8 cellular contexts compared by ENCODE assay signal in genomic region chr11:2379471-2380174, GRCh38. TPM values are rescaled to one million over a fixed set of nuclear protein-coding genes. Genes with fewer than 3 reads are reported as not detected.
A peak's percentile ranks its signal among the peaks of the same experiment; 100 is the strongest.
DNase-seq lines count a peak whose midpoint lies in the region; ATAC-seq and TF ChIP-seq lines count a peak whose summit lies in the region.

No MANE protein-coding gene starts in this region.

- H3K27me3 Mint-ChIP-seq in H9 (ENCODE audit: low read depth), result peaks cover 4% of the 10 kb centered on the region

- no peak overlapping the region for H2BK120ac ChIP-seq in H9 (ENCODE audit: low read depth, low read length, poor library complexity, severe bottlenecking)

- DNase-seq in H9 (no peak), ascending aorta (ENCODE audit: low spot score in 2 of 2) (no peak), hepatocyte (ENCODE audit: low spot score) (no peak)
- no peak for DNase-seq in stimulated activated effector memory CD8-positive, alpha-beta T cell treated with anti-CD3 and anti-CD28 coated beads, Interleukin-12 subunit alpha, Interleukin-12 subunit beta, amount 100 ng/mL, for 72 hours (ENCODE audit: low spot score in 2 of 2)

- H3K4me2 ChIP-seq in H9 (ENCODE audit: insufficient read depth, insufficient read length, low read length), result no peak overlapping the region
- peak overlapping the region; percentile 95 for H3K4me2 ChIP-seq in hepatocyte

- TF ChIP-seq CTCF in H9 (conservative IDR thresholded peaks at IDR 0.05) (no peak), ascending aorta (IDR thresholded peaks at IDR 0.05) (no peak), hepatocyte (IDR thresholded peaks at IDR 0.05; ENCODE audit: poor library complexity) (no peak)

- no peak overlapping the region for H3K18ac ChIP-seq in H9 (ENCODE audit: insufficient read length, low read depth, low read length)

- H4K5ac ChIP-seq in H9 (ENCODE audit: insufficient read length, low read depth, low read length), result no peak overlapping the region

- H3K27ac Mint-ChIP-seq in H9, result peak overlapping the region in 1 of 3 experiments; percentile 61; a peak in 1 of 7 replicates
- peak overlapping the region; percentile 95 for H3K27ac Mint-ChIP-seq in stimulated activated effector memory CD8-positive, alpha-beta T cell treated with anti-CD3 and anti-CD28 coated beads, Interleukin-12 subunit alpha, Interleukin-12 subunit beta, amount 100 ng/mL, for 72 hours

- H3K56ac ChIP-seq in H9 (ENCODE audit: insufficient read length, low read depth, low read length), result no peak overlapping the region

- no peaks in the 10 kb centered on the region; the same call in 1 of the 2 replicates for H3K27me3 ChIP-seq in H9 (ENCODE audit: insufficient read depth, low read length)
- no peaks in the 10 kb centered on the region for H3K27me3 ChIP-seq in ascending aorta
- no peaks in the 10 kb centered on the region for H3K27me3 ChIP-seq in hepatocyte

- H2BK20ac ChIP-seq in H9 (ENCODE audit: low read depth, low read length, poor library complexity, severe bottlenecking), result no peak overlapping the region

- H3K36me3 ChIP-seq in ascending aorta (no peaks in the 10 kb centered on the region), hepatocyte (replicated peaks; ENCODE audit: insufficient read depth, low read depth) (no peaks in the 10 kb centered on the region)

- H3K4me3 ChIP-seq in ascending aorta, result peak overlapping the region; percentile 79 to 98
- H3K4me3 ChIP-seq in hepatocyte, result no peak overlapping the region

- no peak overlapping the region for H2AK5ac ChIP-seq in H9 (ENCODE audit: insufficient read length, low read length)

- WGBS in H9 (ENCODE audit: extremely low coverage, insufficient read length, low lambda C conversion rate), result no CpG with 5 or more reads among the region's 11 CpGs
- WGBS in hepatocyte (ENCODE audit: low lambda C conversion rate, missing lambda C conversion rate), result 94% methylated on average over 9 of the region's 11 CpGs

- no peak overlapping the region for H4K91ac ChIP-seq in H9 (ENCODE audit: insufficient read length, low read depth, low read length)

- peaks cover 11 to 29% of the 10 kb centered on the region in 2 experiments for H3K4me1 Mint-ChIP-seq in H9
- peaks cover 64% of the 10 kb centered on the region for H3K4me1 Mint-ChIP-seq in stimulated activated effector memory CD8-positive, alpha-beta T cell treated with anti-CD3 and anti-CD28 coated beads, Interleukin-12 subunit alpha, Interleukin-12 subunit beta, amount 100 ng/mL, for 72 hours

- H3T11ph ChIP-seq in H9 (ENCODE audit: low read length), result no peak overlapping the region

- peak overlapping the region; percentile 19 to 45; a peak in 2 of 5 replicates for H3K4me3 Mint-ChIP-seq in H9
- H3K4me3 Mint-ChIP-seq in stimulated activated effector memory CD8-positive, alpha-beta T cell treated with anti-CD3 and anti-CD28 coated beads, Interleukin-12 subunit alpha, Interleukin-12 subunit beta, amount 100 ng/mL, for 72 hours, result peak overlapping the region; percentile 80

- H3K4ac ChIP-seq in H9 (ENCODE audit: low read depth, low read length), result no peak overlapping the region

- no peak overlapping the region for H2BK15ac ChIP-seq in H9 (ENCODE audit: low read depth, low read length)

- H3K9me3 ChIP-seq in H9 (ENCODE audit: control insufficient read depth, low read depth, low read length) (no peaks in the 10 kb centered on the region), ascending aorta (no peaks in the 10 kb centered on the region), hepatocyte (ENCODE audit: low read depth) (no peaks in the 10 kb centered on the region)

- no peak overlapping the region for H3K9ac ChIP-seq in H9 (ENCODE audit: extremely low read depth, insufficient read length, low read length)

- no peak overlapping the region for H3K27ac ChIP-seq in H9 (ENCODE audit: insufficient read length, low read depth, low read length)
- peak overlapping the region; percentile 97 to 99 for H3K27ac ChIP-seq in ascending aorta
- no peak overlapping the region for H3K27ac ChIP-seq in hepatocyte

- intact Hi-C loops in ascending aorta (cut with DNase I), result loop anchor here (2.0 to 10.0 kb wide), 2 partner anchors 65 to 615 kb away; partner anchors contain the start of gene CTSD

- no peak overlapping the region for H2BK12ac ChIP-seq in H9 (ENCODE audit: insufficient read length, low read depth, low read length)

- H3K9me3 Mint-ChIP-seq in H9, result peaks cover 0 to 2% of the 10 kb centered on the region in 2 experiments; a peak in 1 of 5 replicates
- no peaks in the 10 kb centered on the region for H3K9me3 Mint-ChIP-seq in stimulated activated effector memory CD8-positive, alpha-beta T cell treated with anti-CD3 and anti-CD28 coated beads, Interleukin-12 subunit alpha, Interleukin-12 subunit beta, amount 100 ng/mL, for 72 hours

- no peaks in the 10 kb centered on the region for H3K79me1 ChIP-seq in H9 (ENCODE audit: insufficient read depth, low read depth, low read length, poor library complexity, severe bottlenecking)

- H3K79me2 ChIP-seq in H9 (ENCODE audit: insufficient read depth, low read length), result peaks cover 34% of the 10 kb centered on the region; the same call in 1 of the 2 replicates
- H3K79me2 ChIP-seq in hepatocyte, result peaks cover 75% of the 10 kb centered on the region

- no peak overlapping the region for H3K23ac ChIP-seq in H9 (ENCODE audit: insufficient read length, low read depth, low read length)

- H2AFZ ChIP-seq in H9 (ENCODE audit: low read length) (no peak overlapping the region), hepatocyte (no peak overlapping the region)

- peaks cover 2 to 8% (median 7%) of the 10 kb centered on the region in 3 experiments for H3K36me3 Mint-ChIP-seq in H9 (ENCODE audit: insufficient read depth in 1 of 3, low read depth in 3 of 3)
- H3K36me3 Mint-ChIP-seq in stimulated activated effector memory CD8-positive, alpha-beta T cell treated with anti-CD3 and anti-CD28 coated beads, Interleukin-12 subunit alpha, Interleukin-12 subunit beta, amount 100 ng/mL, for 72 hours, result peaks cover 52% of the 10 kb centered on the region

- no peak overlapping the region for H4K8ac ChIP-seq in H9 (replicated peaks; ENCODE audit: insufficient read length, low read depth, low read length)

- no peak overlapping the region for H2BK5ac ChIP-seq in H9 (ENCODE audit: insufficient read length, low read length)

- H4K20me1 ChIP-seq in H9 (ENCODE audit: control insufficient read depth, insufficient read depth, insufficient read length) (no peaks in the 10 kb centered on the region), hepatocyte (ENCODE audit: insufficient read depth, poor library complexity, severe bottlenecking) (peaks cover 62% of the 10 kb centered on the region)

- H3K9me2 ChIP-seq in hepatocyte (replicated peaks; ENCODE audit: insufficient read depth), result no peaks in the 10 kb centered on the region

- no peaks in the 10 kb centered on the region for H3K4me1 ChIP-seq in H9 (ENCODE audit: insufficient read depth, low read length)
- peaks cover 27 to 52% of the 10 kb centered on the region in 2 donors for H3K4me1 ChIP-seq in ascending aorta
- no peaks in the 10 kb centered on the region for H3K4me1 ChIP-seq in hepatocyte (ENCODE audit: insufficient read depth)

- H3K23me2 ChIP-seq in H9 (ENCODE audit: insufficient read length, low read depth, low read length, poor library complexity, severe bottlenecking), result peaks cover 11% of the 10 kb centered on the region

- ATAC-seq in stimulated activated effector memory CD8-positive, alpha-beta T cell treated with anti-CD3 and anti-CD28 coated beads, Interleukin-12 subunit alpha, Interleukin-12 subunit beta, amount 100 ng/mL, for 72 hours, result peak; percentile 1
- ATAC-seq in GM18861 (IDR thresholded peaks at IDR 0.05; ENCODE audit: unreplicated experiment), result no peak
- ATAC-seq in GM18867 (IDR thresholded peaks at IDR 0.05; ENCODE audit: unreplicated experiment), result no peak
- ATAC-seq in HG02884 (IDR thresholded peaks at IDR 0.05; ENCODE audit: unreplicated experiment), result no peak
- no peak for ATAC-seq in HG02571 (IDR thresholded peaks at IDR 0.05; ENCODE audit: unreplicated experiment)

- H3K14ac ChIP-seq in H9 (ENCODE audit: insufficient read depth, low read length), result no peak overlapping the region

RNA-seq across cellular contexts. Expression of gene CD81, which starts 2.5 kb away (rescaled TPM):
- 246 and 250 TPM in 2 replicates for total RNA-seq in H9 (2021)
- total RNA-seq in ascending aorta, result 801 TPM
- 216 and 233 TPM in 2 replicates for total RNA-seq in hepatocyte
- polyA plus RNA-seq in hepatocyte, result 471 and 472 TPM in 2 replicates

RNA-seq across cellular contexts. Expression of gene TSSC4, which starts 20.9 kb away (rescaled TPM):
- 51.0 and 59.4 TPM in 2 replicates for total RNA-seq in H9 (2021)
- total RNA-seq in ascending aorta, result 183 TPM
- 31.4 and 33.8 TPM in 2 replicates for total RNA-seq in hepatocyte
- polyA plus RNA-seq in hepatocyte, result 68.5 and 85.4 TPM in 2 replicates

Comparison
In these comparisons a context has a peak if more than half of its experiments do, and no peak if none do; other contexts are left out.
1. H3K27ac ChIP-seq: peak in ascending aorta (2 of 2); none in H9 (single experiment) and hepatocyte (single experiment).